ENCODE assay signal across 20 cellular contexts in the genomic region with DNA sequence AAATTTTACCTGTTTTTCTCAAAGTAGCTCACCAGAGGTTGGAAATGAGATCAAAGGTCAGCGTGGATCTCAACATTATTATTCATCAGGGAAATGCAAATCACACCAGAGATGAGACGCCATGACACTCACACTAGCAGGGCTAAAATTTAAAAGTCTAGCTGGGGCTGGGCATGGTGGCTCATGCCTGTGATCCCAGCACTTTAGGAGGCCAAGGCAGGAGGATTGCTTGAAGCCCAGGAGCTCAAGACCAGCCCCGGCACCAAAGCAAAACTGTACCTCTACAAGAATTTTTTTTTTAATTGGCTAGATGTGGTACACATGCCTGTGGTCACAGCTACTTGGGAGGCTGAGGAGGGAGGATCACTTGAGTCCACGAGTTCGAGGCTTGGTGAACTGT. TPM values are rescaled to one million over a fixed set of nuclear protein-coding genes. Genes with fewer than 3 reads are reported as not detected.
DNase-seq lines count a peak whose midpoint lies in the region; TF ChIP-seq lines count a peak whose summit lies in the region.
"Had no signal": no experiment of that assay in that cellular context is flagged by ENCODE, and none has a peak within 500 bp of the region (broad histone marks: within the 10 kb centered on the region; RNA-seq: fewer than 3 reads in every experiment).

No MANE protein-coding gene starts in this region.

- peak; percentile 22 for DNase-seq in activated effector memory CD4-positive, alpha-beta T cell treated with anti-CD3 and anti-CD28 coated beads, Interleukin-2, amount 50 U/mL, for 16 hours
- DNase-seq in activated effector memory CD4-positive, alpha-beta T cell treated with Interleukin-2 at 50 U/mL for 16 hours, result no peak
- DNase-seq in coronary artery (ENCODE audit: low spot score) (peak; percentile 11), mesenteric fat pad (ENCODE audit: low spot score) (peak; percentile 62), suprapubic skin (ENCODE audit: low spot score in 2 of 2) (peak; percentile 11 to 18), middle frontal gyrus (ENCODE audit: extremely low spot score, low spot score) (no peak), colonic mucosa (no peak)
- no peak for DNase-seq in stimulated activated naive CD4-positive, alpha-beta T cell (lab: John Stamatoyannopoulos, UW)
- DNase-seq: Calu3, DMS 273 treated with DMSO at 0.1 percent for 48 hours, DMS53, DND-41, EL, GM23248, HCEC 1CT had no signal

- TF ChIP-seq POLR2A in suprapubic skin (IDR thresholded peaks at IDR 0.05), result no peak

- no peak overlapping the region for H3K4me3 ChIP-seq in coronary artery
- H3K4me3 ChIP-seq in suprapubic skin, result no peak overlapping the region
- H3K4me3 ChIP-seq in colonic mucosa, result no peak overlapping the region
- H3K4me3 ChIP-seq: BLaER1 treated with 17β-estradiol and CSF1 and Interleukin-3, amounts not matched to agents 10 nM and 100 nM; GM12878; GM23248 had no signal

- WGBS in suprapubic skin, result 88% methylated on average over 5 of the region's 5 CpGs

- no peak for TF ChIP-seq EP300 in suprapubic skin (IDR thresholded peaks at IDR 0.05)

- TF ChIP-seq CTCF in coronary artery (IDR thresholded peaks at IDR 0.05) (no peak), suprapubic skin (IDR thresholded peaks at IDR 0.05) (no peak), colonic mucosa (IDR thresholded peaks at IDR 0.05) (no peak)

- H3K9ac ChIP-seq in colonic mucosa (ENCODE audit: low read depth in 2 of 2, low read length in 2 of 2), result no peak overlapping the region
- H3K9ac ChIP-seq: BLaER1 treated with 17β-estradiol and CSF1 and Interleukin-3, amounts not matched to agents 10 nM and 100 nM; GM23248 had no signal

- intact Hi-C loops in colonic mucosa (cut with DNase I), result no loop called here

- H3K9me3 ChIP-seq in suprapubic skin (no peaks in the 10 kb centered on the region), colonic mucosa (no peaks in the 10 kb centered on the region)

- no peaks in the 10 kb centered on the region for H3K36me3 ChIP-seq in suprapubic skin
- no peaks in the 10 kb centered on the region for H3K36me3 ChIP-seq in colonic mucosa
- H3K36me3 ChIP-seq: BLaER1 treated with 17β-estradiol and CSF1 and Interleukin-3, amounts not matched to agents 10 nM and 100 nM had no signal

- H3K27ac ChIP-seq in coronary artery (no peak overlapping the region), suprapubic skin (no peak overlapping the region), colonic mucosa (no peak overlapping the region)
- H3K27ac ChIP-seq: BLaER1 treated with 17β-estradiol and CSF1 and Interleukin-3, amounts not matched to agents 10 nM and 100 nM; GM23248; HL-60 had no signal

- H3K27me3 ChIP-seq in suprapubic skin (peaks cover 34% of the 10 kb centered on the region), colonic mucosa (no peaks in the 10 kb centered on the region)
- H3K27me3 ChIP-seq: BLaER1 treated with 17β-estradiol and CSF1 and Interleukin-3, amounts not matched to agents 10 nM and 100 nM had no signal

- H3K4me1 ChIP-seq in suprapubic skin (no peaks in the 10 kb centered on the region), colonic mucosa (no peaks in the 10 kb centered on the region)

RNA-seq across cellular contexts. Expression of a gene that starts 41.4 kb away (rescaled TPM):
- 32.4 TPM for total RNA-seq in mesenteric fat pad
- total RNA-seq in suprapubic skin, result 1 to 10 TPM in 3 of 4 donors, under 1 TPM in 1; 0.97 to 7.3 (median 2.7) TPM
- total RNA-seq in colonic mucosa, result 1 to 10 TPM; 2.1 to 5.3 TPM
- total RNA-seq: A172, HT1080 had no signal

RNA-seq across cellular contexts. Expression of a gene that starts 59.9 kb away (rescaled TPM):
- total RNA-seq in mesenteric fat pad (21.7 TPM), suprapubic skin (1 to 10 TPM; 7.0 to 9.8 (median 7.9) TPM), colonic mucosa (10 to 100 TPM; 10.7 to 25.3 TPM)

Comparison
In these comparisons a context has a peak if more than half of its experiments do, and no peak if none do; other contexts are left out.
1. DNase-seq: peak in activated effector memory CD4-positive, alpha-beta T cell treated with anti-CD3 and anti-CD28 coated beads, Interleukin-2, amount 50 U/mL, for 16 hours (single experiment), coronary artery (single experiment), mesenteric fat pad (single experiment) and suprapubic skin (2 of 2); none in activated effector memory CD4-positive, alpha-beta T cell treated with Interleukin-2 at 50 U/mL for 16 hours (single experiment), middle frontal gyrus (single experiment), colonic mucosa (single experiment) and stimulated activated naive CD4-positive, alpha-beta T cell (0 of 6).